ENCODE assay signal across 9 cellular contexts in the genomic region with DNA sequence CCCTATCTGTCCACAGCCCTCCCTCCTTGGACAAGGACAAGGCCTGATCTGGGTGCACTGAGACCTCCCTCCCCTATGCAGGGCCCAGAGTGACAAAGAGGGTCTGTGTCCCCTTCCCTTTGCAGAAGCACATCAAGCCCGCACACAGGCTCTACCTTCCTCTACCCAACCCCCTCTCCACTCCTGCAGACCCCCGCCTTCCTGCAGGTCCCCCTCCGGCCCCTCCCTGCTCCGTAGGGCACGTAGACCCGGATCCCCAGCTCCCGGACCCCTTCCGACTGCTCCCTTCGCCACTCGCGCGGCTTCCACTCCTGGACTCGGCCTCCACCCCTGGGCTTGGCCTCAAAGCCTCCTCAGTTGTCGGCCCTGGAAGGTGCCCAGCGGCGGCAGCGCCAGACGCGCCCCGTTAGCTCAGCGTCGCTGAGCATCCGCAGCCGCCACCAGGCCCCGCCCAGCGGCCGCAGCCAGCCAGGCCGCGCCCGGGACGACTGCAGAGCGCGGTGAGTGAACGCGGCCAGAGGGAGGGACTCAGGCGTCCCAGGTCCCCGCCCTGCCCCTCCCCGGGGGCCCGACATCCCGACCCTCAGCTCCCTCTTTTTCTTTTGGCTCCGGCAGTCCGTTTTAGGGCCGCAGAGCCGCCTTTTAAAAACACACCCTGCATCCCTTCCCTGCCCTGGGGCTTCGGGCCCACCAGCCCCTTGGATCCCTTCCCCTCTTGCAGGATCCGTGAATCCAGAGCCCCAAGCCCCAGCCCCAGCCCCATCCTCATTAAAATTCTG. TPM values are rescaled to one million over a fixed set of nuclear protein-coding genes. Genes with fewer than 3 reads are reported as not detected.
A peak's percentile ranks its signal among the peaks of the same experiment; 100 is the strongest.
DNase-seq lines count a peak whose midpoint lies in the region; ATAC-seq lines count a peak whose summit lies in the region.
"Had no signal": no experiment of that assay in that cellular context is flagged by ENCODE, and none has a peak within 500 bp of the region (broad histone marks: within the 10 kb centered on the region; RNA-seq: fewer than 3 reads in every experiment).

No MANE protein-coding gene starts in this region.

- H3K9me3 Mint-ChIP-seq in stimulated activated effector memory CD8-positive, alpha-beta T cell treated with anti-CD3 and anti-CD28 coated beads, Interleukin-12 subunit alpha, Interleukin-12 subunit beta, amount 100 ng/mL, for 72 hours: no peaks in the 10 kb centered on the region

- peak overlapping the region; percentile 100 for H3K27ac Mint-ChIP-seq in stimulated activated effector memory CD8-positive, alpha-beta T cell treated with anti-CD3 and anti-CD28 coated beads, Interleukin-12 subunit alpha, Interleukin-12 subunit beta, amount 100 ng/mL, for 72 hours

- H3K4me1 Mint-ChIP-seq in stimulated activated effector memory CD8-positive, alpha-beta T cell treated with anti-CD3 and anti-CD28 coated beads, Interleukin-12 subunit alpha, Interleukin-12 subunit beta, amount 100 ng/mL, for 72 hours: peaks cover 43% of the 10 kb centered on the region

- peaks cover 47% of the 10 kb centered on the region for H3K36me3 Mint-ChIP-seq in stimulated activated effector memory CD8-positive, alpha-beta T cell treated with anti-CD3 and anti-CD28 coated beads, Interleukin-12 subunit alpha, Interleukin-12 subunit beta, amount 100 ng/mL, for 72 hours

- peak; percentile 53 for ATAC-seq in stimulated activated effector memory CD8-positive, alpha-beta T cell treated with anti-CD3 and anti-CD28 coated beads, Interleukin-12 subunit alpha, Interleukin-12 subunit beta, amount 100 ng/mL, for 72 hours
- ATAC-seq in HG03442 (IDR thresholded peaks at IDR 0.05; ENCODE audit: unreplicated experiment): no peak

- peak; percentile 57 for DNase-seq in DMS79 treated with DMSO at 0.1 percent for 48 hours (lab: John Stamatoyannopoulos, UW)
- peak; percentile 62 for DNase-seq in MV-4-11 (lab: John Stamatoyannopoulos, UW)
- DNase-seq in activated T-cell treated with anti-CD3 and anti-CD28 coated beads, Interleukin-2, amount 50 U/mL, for 1 hour: peak; percentile 77
- DNase-seq in epithelial cell of prostate (ENCODE audit: low read depth, low spot score): no peak
- DNase-seq in mesenteric fat pad (ENCODE audit: low spot score): peak; percentile 96
- DNase-seq in stimulated activated effector memory CD8-positive, alpha-beta T cell treated with anti-CD3 and anti-CD28 coated beads, Interleukin-12 subunit alpha, Interleukin-12 subunit beta, amount 100 ng/mL, for 72 hours (ENCODE audit: low spot score in 2 of 2): peak; percentile 53 to 77
- no peak for DNase-seq in NCI-H345 treated with DMSO at 0.1 percent for 48 hours (lab: John Stamatoyannopoulos, UW; ENCODE audit: unreplicated experiment)

- peak overlapping the region; percentile 63 for H3K27ac ChIP-seq in epithelial cell of prostate

- H3K4me3 Mint-ChIP-seq in stimulated activated effector memory CD8-positive, alpha-beta T cell treated with anti-CD3 and anti-CD28 coated beads, Interleukin-12 subunit alpha, Interleukin-12 subunit beta, amount 100 ng/mL, for 72 hours: peak overlapping the region; percentile 98

RNA-seq across cellular contexts. Expression of gene MYADM, which starts 1.6 kb away (rescaled TPM):
- total RNA-seq in mesenteric fat pad: 270 TPM

RNA-seq across cellular contexts. Expression of gene PRKCG, which starts 15.9 kb away (rescaled TPM):
- not detected for total RNA-seq in mesenteric fat pad
- total RNA-seq: subcutaneous adipose tissue had no signal

RNA-seq across cellular contexts. Expression of gene NLRP12, which starts 42.0 kb away (rescaled TPM):
- 4.4 TPM for total RNA-seq in mesenteric fat pad

RNA-seq across cellular contexts. Expression of gene CACNG7, which starts 43.0 kb away (rescaled TPM):
- total RNA-seq in mesenteric fat pad: not detected
- total RNA-seq: subcutaneous adipose tissue had no signal

Comparison
In these comparisons a context has a peak if more than half of its experiments do, and no peak if none do; other contexts are left out.
1. DNase-seq: peak in DMS79 treated with DMSO at 0.1 percent for 48 hours (single experiment), MV-4-11 (single experiment), activated T-cell treated with anti-CD3 and anti-CD28 coated beads, Interleukin-2, amount 50 U/mL, for 1 hour (single experiment), mesenteric fat pad (single experiment) and stimulated activated effector memory CD8-positive, alpha-beta T cell treated with anti-CD3 and anti-CD28 coated beads, Interleukin-12 subunit alpha, Interleukin-12 subunit beta, amount 100 ng/mL, for 72 hours (2 of 2); none in epithelial cell of prostate (single experiment) and NCI-H345 treated with DMSO at 0.1 percent for 48 hours (single experiment).